ENCODE assay signal across 8 cellular contexts in the genomic region with DNA sequence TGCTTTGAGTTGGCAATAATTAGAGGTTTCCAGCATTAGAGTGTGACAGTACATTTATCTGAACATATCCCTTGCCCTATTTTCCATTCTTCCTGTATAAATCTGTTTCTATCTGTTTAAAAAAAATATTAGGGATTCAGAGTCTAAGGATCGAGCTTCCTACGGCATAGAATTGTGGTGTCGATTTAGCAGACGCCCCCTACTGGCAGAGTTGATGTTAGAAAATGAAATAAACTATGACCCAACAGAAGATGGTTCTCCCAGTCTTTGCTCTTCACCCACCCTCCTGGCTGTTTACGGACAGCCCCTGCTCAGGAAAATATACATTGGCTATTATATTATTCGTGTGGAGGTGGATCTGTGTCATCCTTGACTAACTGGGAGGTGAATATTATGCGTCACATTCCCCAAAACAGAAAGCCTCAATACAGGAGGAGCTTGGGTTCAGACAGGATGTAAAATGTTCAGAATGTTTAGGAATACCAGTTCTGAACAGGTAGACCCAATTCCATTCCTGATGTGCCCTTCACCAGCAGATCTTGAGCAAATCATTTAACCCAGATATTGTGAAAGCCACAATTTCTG. TPM values are rescaled to one million over a fixed set of nuclear protein-coding genes. Genes with fewer than 3 reads are reported as not detected.
DNase-seq lines count a peak whose midpoint lies in the region; ATAC-seq and TF ChIP-seq lines count a peak whose summit lies in the region.

No MANE protein-coding gene starts in this region.

- H3K4me3 Mint-ChIP-seq in stimulated activated memory B cell treated with anti-CD40 and anti-IgM and Interleukin-4, amounts not matched to agents 10 μg/mL and 1 μg/mL and 100 μg/mL, for 72 hours: peak overlapping the region; percentile 19

- no peak for TF ChIP-seq EP300 in suprapubic skin (IDR thresholded peaks at IDR 0.05)

- no peak overlapping the region for H3K4me3 ChIP-seq in OCI-LY7 (ENCODE audit: low read depth, low read length, poor library complexity, severe bottlenecking)
- H3K4me3 ChIP-seq in suprapubic skin: no peak overlapping the region

- WGBS in suprapubic skin: 41% methylated on average over 7 of the region's 7 CpGs

- H3K4me1 Mint-ChIP-seq in stimulated activated memory B cell treated with anti-CD40 and anti-IgM and Interleukin-4, amounts not matched to agents 10 μg/mL and 1 μg/mL and 100 μg/mL, for 72 hours: peaks cover 7% of the 10 kb centered on the region

- TF ChIP-seq CTCF in OCI-LY7 (conservative IDR thresholded peaks at IDR 0.05; ENCODE audit: low read length) (peak; percentile 97), suprapubic skin (IDR thresholded peaks at IDR 0.05) (peak in 1 of 2 donors; percentile 51)

- no peaks in the 10 kb centered on the region for H3K9me3 Mint-ChIP-seq in stimulated activated memory B cell treated with anti-CD40 and anti-IgM and Interleukin-4, amounts not matched to agents 10 μg/mL and 1 μg/mL and 100 μg/mL, for 72 hours

- H2AFZ ChIP-seq in OCI-LY7 (ENCODE audit: low read length): peak overlapping the region; percentile 56; the same call in 1 of the 2 replicates

- H3K9me3 ChIP-seq in OCI-LY7 (ENCODE audit: low read length): no peaks in the 10 kb centered on the region
- H3K9me3 ChIP-seq in suprapubic skin: no peaks in the 10 kb centered on the region

- POLR2A ChIA-PET in OCI-LY7 (lab: Charles Lee): interaction anchor here (0.6 to 2.1 kb wide), 8 partner anchors 9 to 153 kb away, joined by 3 to 6 read pairs (median 4); no protein-coding TSS in a partner anchor

- peak; percentile 24 for DNase-seq in stimulated activated CD4-positive, alpha-beta T cell treated with anti-CD3 and anti-CD28 coated beads, Interleukin-12 subunit alpha, Interleukin-12 subunit beta, amount 100 ng/mL, for 4 hours
- no peak for DNase-seq in stimulated activated CD4-positive, alpha-beta T cell treated with anti-CD3 and anti-CD28 coated beads, Interleukin-1b, Interleukin-23, amount 100 ng/mL, for 48 hours
- peak; percentile 72 for DNase-seq in OCI-LY7 (ENCODE audit: low spot score)
- DNase-seq in activated naive CD8-positive, alpha-beta T cell treated with anti-CD3 and anti-CD28 coated beads, Interleukin-2, amount 50 U/mL, for 16 hours (ENCODE audit: low read depth, low spot score): peak; percentile 6
- peak; percentile 54 for DNase-seq in iPS-NIHi7 (ENCODE audit: extremely low spot score)
- no peak for DNase-seq in suprapubic skin (ENCODE audit: low spot score in 2 of 2)

- no peaks in the 10 kb centered on the region for H3K79me2 ChIP-seq in OCI-LY7 (ENCODE audit: insufficient read depth, low read depth, low read length)

- H3K9me2 ChIP-seq in OCI-LY7 (ENCODE audit: insufficient read depth, low read length): no peaks in the 10 kb centered on the region

- CTCF ChIA-PET in OCI-LY7 (lab: Charles Lee; ENCODE audit: unreplicated experiment): interaction anchor here (0.5 to 3.4 kb wide), 3 partner anchors 9 to 91 kb away, joined by 3 to 29 read pairs (median 3); no protein-coding TSS in a partner anchor

- peak; percentile 69 for ATAC-seq in HG02759 (IDR thresholded peaks at IDR 0.05; ENCODE audit: unreplicated experiment)
- ATAC-seq in stimulated activated memory B cell treated with anti-CD40 and anti-IgM and Interleukin-4, amounts not matched to agents 10 μg/mL and 1 μg/mL and 100 μg/mL, for 72 hours: no peak

- H3K36me3 ChIP-seq in OCI-LY7 (ENCODE audit: insufficient read depth, low read length) (no peaks in the 10 kb centered on the region), suprapubic skin (no peaks in the 10 kb centered on the region)

- H3K4me2 ChIP-seq in OCI-LY7 (ENCODE audit: low read length): peak overlapping the region; percentile 14; the same call in 1 of the 2 replicates

- peaks cover 7% of the 10 kb centered on the region for H3K36me3 Mint-ChIP-seq in stimulated activated memory B cell treated with anti-CD40 and anti-IgM and Interleukin-4, amounts not matched to agents 10 μg/mL and 1 μg/mL and 100 μg/mL, for 72 hours

- no peaks in the 10 kb centered on the region for H3K27me3 ChIP-seq in suprapubic skin

- intact Hi-C loops in OCI-LY7 (cut with micrococcal nuclease; ENCODE audit: unreplicated experiment): no loop called here

- H4K20me1 ChIP-seq in OCI-LY7 (ENCODE audit: insufficient read depth, low read length): no peaks in the 10 kb centered on the region

- no peak overlapping the region for H3K27ac Mint-ChIP-seq in stimulated activated memory B cell treated with anti-CD40 and anti-IgM and Interleukin-4, amounts not matched to agents 10 μg/mL and 1 μg/mL and 100 μg/mL, for 72 hours

- no peak for TF ChIP-seq POLR2A in suprapubic skin (IDR thresholded peaks at IDR 0.05)

- H3K4me1 ChIP-seq in OCI-LY7 (ENCODE audit: insufficient read depth, low read length, poor library complexity, severe bottlenecking) (peaks cover 3% of the 10 kb centered on the region), suprapubic skin (no peaks in the 10 kb centered on the region)

- no peaks in the 10 kb centered on the region for H3K27me3 Mint-ChIP-seq in stimulated activated memory B cell treated with anti-CD40 and anti-IgM and Interleukin-4, amounts not matched to agents 10 μg/mL and 1 μg/mL and 100 μg/mL, for 72 hours

- H3K27ac ChIP-seq in OCI-LY7 (ENCODE audit: low read depth, low read length, poor library complexity, severe bottlenecking): no peak overlapping the region
- H3K27ac ChIP-seq in suprapubic skin: no peak overlapping the region

- BruUV-seq in OCI-LY7 (replicated peaks; lab: Mats Ljungman, UMichigan): no TSS peak

RNA-seq across cellular contexts. Expression of a gene that starts 10.6 kb away (rescaled TPM):
- 1.4 and 2.2 TPM in 2 replicates for total RNA-seq in OCI-LY7 (2014; rRNA removed; shearing (Covaris generic))
- total RNA-seq in OCI-LY7 (2022) (2.1 and 3.7 TPM in 2 replicates), suprapubic skin (under 1 TPM in 1 of 4 donors, not detected in 3; 0.72 TPM)

Comparison
In these comparisons a context has a peak if more than half of its experiments do, and no peak if none do; other contexts are left out.
1. DNase-seq: peak in stimulated activated CD4-positive, alpha-beta T cell treated with anti-CD3 and anti-CD28 coated beads, Interleukin-12 subunit alpha, Interleukin-12 subunit beta, amount 100 ng/mL, for 4 hours (single experiment), OCI-LY7 (single experiment), activated naive CD8-positive, alpha-beta T cell treated with anti-CD3 and anti-CD28 coated beads, Interleukin-2, amount 50 U/mL, for 16 hours (single experiment) and iPS-NIHi7 (single experiment); none in stimulated activated CD4-positive, alpha-beta T cell treated with anti-CD3 and anti-CD28 coated beads, Interleukin-1b, Interleukin-23, amount 100 ng/mL, for 48 hours (single experiment) and suprapubic skin (0 of 2).